In genomic region chr7:151680810-151681209, GRCh38 we compare ENCODE assay signal across 16 cellular contexts.
DNase-seq lines count a peak whose midpoint lies in the region; ATAC-seq, FAIRE-seq and TF ChIP-seq lines count a peak whose summit lies in the region.
"Had no signal": no experiment of that assay in that cellular context is flagged by ENCODE, and none has a peak within 500 bp of the region (broad histone marks: within the 10 kb centered on the region; RNA-seq: fewer than 3 reads in every experiment).

No MANE protein-coding gene starts in this region.

- TF ChIP-seq CTCF in kidney (IDR thresholded peaks at IDR 0.05; ENCODE audit: borderline replicate concordance, extremely low read depth, insufficient read depth) (no peak), suprapubic skin (IDR thresholded peaks at IDR 0.05) (no peak)

- H3K9ac ChIP-seq in GM23248: no peak overlapping the region
- no peak overlapping the region for H3K9ac ChIP-seq in kidney (ENCODE audit: low read length in 2 of 2)

- H3K9me3 ChIP-seq in GM23248 (ENCODE audit: low read depth) (no peaks in the 10 kb centered on the region), kidney (ENCODE audit: control insufficient read depth in 1 of 2, low read length in 2 of 2) (no peaks in the 10 kb centered on the region), suprapubic skin (no peaks in the 10 kb centered on the region)

- peak; percentile 21 for TF ChIP-seq EP300 in suprapubic skin (IDR thresholded peaks at IDR 0.05)

- TF ChIP-seq POLR2A in suprapubic skin (IDR thresholded peaks at IDR 0.05) (no peak), GM12892 (IDR thresholded peaks at IDR 0.05; ENCODE audit: low read depth, low read length) (no peak)

- H4K20me1 ChIP-seq in GM23248 (ENCODE audit: insufficient read depth): no peaks in the 10 kb centered on the region

- H2AFZ ChIP-seq in GM23248: no peak overlapping the region

- H3K4me2 ChIP-seq in GM23248 (ENCODE audit: unreplicated experiment): no peak overlapping the region
- H3K4me2 ChIP-seq: smooth muscle cell had no signal

- H3K27me3 ChIP-seq in GM23248 (replicated peaks; ENCODE audit: insufficient read depth) (no peaks in the 10 kb centered on the region), suprapubic skin (no peaks in the 10 kb centered on the region)

- H3F3A ChIP-seq in GM23248 (ENCODE audit: insufficient read depth): 0 out of 2 replicates have a peak, but pooled peaks cover 4% of the 10 kb centered on the region

- in situ Hi-C loops in GM23248 (cut with MboI): no loop called here

- intact Hi-C loops in kidney (cut with DNase I): no loop called here

- H3K36me3 ChIP-seq in GM23248 (ENCODE audit: low read depth): no peaks in the 10 kb centered on the region
- no peaks in the 10 kb centered on the region for H3K36me3 ChIP-seq in kidney (ENCODE audit: control insufficient read depth in 1 of 2, insufficient read depth in 2 of 2, low read length in 2 of 2)
- no peaks in the 10 kb centered on the region for H3K36me3 ChIP-seq in suprapubic skin

- H3K27ac ChIP-seq in GM23248: no peak overlapping the region
- peak overlapping the region; percentile 61 for H3K27ac ChIP-seq in caudate nucleus (ENCODE audit: low read depth, low read length)
- no peak overlapping the region for H3K27ac ChIP-seq in kidney (ENCODE audit: low read depth in 2 of 2, low read length in 2 of 2)
- H3K27ac ChIP-seq in suprapubic skin: peak overlapping the region; percentile 89

- peaks cover 5% of the 10 kb centered on the region; the same call in 1 of the 2 replicates for H3K4me1 ChIP-seq in GM23248 (ENCODE audit: insufficient read depth)
- H3K4me1 ChIP-seq in kidney (ENCODE audit: control insufficient read depth in 1 of 2, insufficient read depth in 1 of 2, low read depth in 1 of 2, low read length in 2 of 2): peaks cover 4 to 9% of the 10 kb centered on the region in 2 donors
- H3K4me1 ChIP-seq in suprapubic skin: peaks cover 66% of the 10 kb centered on the region

- no peak for ATAC-seq in GM18517 (IDR thresholded peaks at IDR 0.05; ENCODE audit: unreplicated experiment)
- ATAC-seq: activated CD8-positive, alpha-beta T cell treated with anti-CD3 and anti-CD28 coated beads, Interleukin-2, amount 10 ng/mL, durations not matched to agents 7 days and 5 days; effector memory CD8-positive, alpha-beta T cell; T-helper 17 cell had no signal

- no peaks in the 10 kb centered on the region for H3K79me2 ChIP-seq in GM23248 (ENCODE audit: insufficient read depth)

- H3K4me3 ChIP-seq in GM23248: no peak overlapping the region
- no peak overlapping the region for H3K4me3 ChIP-seq in kidney (ENCODE audit: low read length in 2 of 2)
- H3K4me3 ChIP-seq in suprapubic skin: no peak overlapping the region
- H3K4me3 ChIP-seq: smooth muscle cell had no signal

- no peaks in the 10 kb centered on the region for H3K9me2 ChIP-seq in GM23248 (ENCODE audit: insufficient read depth)

- 18 to 23% methylated on average over 7 of the region's 7 CpGs for WGBS in GM23248 (ENCODE audit: low coverage in 1 of 2, low lambda C conversion rate in 2 of 2, missing lambda C conversion rate in 2 of 2), 2 experiments
- WGBS in suprapubic skin: 68% methylated on average over 7 of the region's 7 CpGs

- peak; percentile 83 for DNase-seq in GM23248
- DNase-seq in caudate nucleus (lab: John Stamatoyannopoulos, UW): no peak
- peak; percentile 87 for DNase-seq in kidney
- DNase-seq in suprapubic skin (ENCODE audit: low spot score in 2 of 2): peak in 1 of 2 donors; percentile 79
- DNase-seq in GM12892 (ENCODE audit: insufficient read length): no peak
- DNase-seq in NCI-H2171 treated with DMSO at 0.1 percent for 48 hours (lab: John Stamatoyannopoulos, UW): no peak
- no peak for DNase-seq in DMS53 (lab: John Stamatoyannopoulos, UW)
- DNase-seq: activated CD8-positive, alpha-beta T cell treated with anti-CD3 and anti-CD28 coated beads, Interleukin-2, amount 10 ng/mL, durations not matched to agents 7 days and 5 days; activated naive CD4-positive, alpha-beta T cell treated with anti-CD3 and anti-CD28 coated beads, Interleukin-2, amount 10 ng/mL, durations not matched to agents 7 days and 5 days; CD4-positive, alpha-beta T cell; effector memory CD8-positive, alpha-beta T cell; naive B cell; NCI-H187 treated with DMSO at 0.1 percent for 48 hours; T-helper 17 cell had no signal

- no peak for FAIRE-seq in kidney (lab: Jason Lieb, UNC)
- no peak for FAIRE-seq in GM12892 (lab: Jason Lieb, UNC)

Comparison
In these comparisons a context has a peak if more than half of its experiments do, and no peak if none do; other contexts are left out.
1. DNase-seq: peak in GM23248 (single experiment) and kidney (single experiment); none in caudate nucleus (0 of 61), GM12892 (single experiment), NCI-H2171 treated with DMSO at 0.1 percent for 48 hours (single experiment) and DMS53 (single experiment).
2. H3K27ac ChIP-seq: peak in caudate nucleus (single experiment) and suprapubic skin (single experiment); none in GM23248 (single experiment) and kidney (0 of 2).